Comparison of ENCODE assay signal across 1 cellular context in the genomic region with DNA sequence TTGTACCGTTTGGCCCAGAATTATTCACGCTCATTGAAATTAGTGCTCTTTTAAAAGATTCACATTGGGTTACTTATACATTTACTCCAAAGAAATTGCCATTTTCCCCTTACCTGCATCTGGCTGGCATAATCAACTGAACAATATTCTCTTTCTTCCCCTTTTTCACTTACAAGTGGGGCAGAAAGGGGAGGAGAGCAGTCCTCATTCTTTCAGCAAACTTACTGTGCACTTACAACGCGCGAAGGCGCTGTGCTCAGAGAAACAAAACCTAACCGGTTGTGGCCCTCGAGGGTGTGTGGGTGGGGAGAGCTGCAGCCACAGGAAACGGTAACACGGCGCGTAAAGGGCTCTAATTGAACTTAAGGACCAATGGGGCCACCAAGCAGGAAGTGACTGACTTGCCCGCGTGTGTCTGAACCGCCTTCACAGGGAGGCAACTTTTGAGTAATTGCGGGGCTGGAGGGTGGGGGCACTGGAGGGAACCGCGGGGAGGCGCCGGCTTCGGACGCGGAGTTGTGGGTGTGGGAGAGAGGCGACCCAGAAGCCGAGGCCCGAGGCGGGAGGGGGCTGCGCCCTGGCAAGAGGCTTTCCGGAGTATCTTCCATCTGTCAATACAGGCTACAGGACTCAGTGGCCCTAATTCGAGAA.
TF ChIP-seq lines count a peak whose summit lies in the region.

No MANE protein-coding gene starts in this region.

TF ChIP-seq in HepG2, 621 proteins besides CTCF, POLR2A, EP300 and RAD21 (continued from another document):
- TF ChIP-seq, protein P1, sequence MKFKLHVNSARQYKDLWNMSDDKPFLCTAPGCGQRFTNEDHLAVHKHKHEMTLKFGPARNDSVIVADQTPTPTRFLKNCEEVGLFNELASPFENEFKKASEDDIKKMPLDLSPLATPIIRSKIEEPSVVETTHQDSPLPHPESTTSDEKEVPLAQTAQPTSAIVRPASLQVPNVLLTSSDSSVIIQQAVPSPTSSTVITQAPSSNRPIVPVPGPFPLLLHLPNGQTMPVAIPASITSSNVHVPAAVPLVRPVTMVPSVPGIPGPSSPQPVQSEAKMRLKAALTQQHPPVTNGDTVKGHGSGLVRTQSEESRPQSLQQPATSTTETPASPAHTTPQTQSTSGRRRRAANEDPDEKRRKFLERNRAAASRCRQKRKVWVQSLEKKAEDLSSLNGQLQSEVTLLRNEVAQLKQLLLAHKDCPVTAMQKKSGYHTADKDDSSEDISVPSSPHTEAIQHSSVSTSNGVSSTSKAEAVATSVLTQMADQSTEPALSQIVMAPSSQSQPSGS (CRISPR knock-in tag; IDR thresholded peaks at IDR 0.05) = no peak
- TF ChIP-seq RFX3 (CRISPR knock-in tag; IDR thresholded peaks at IDR 0.05) (no peak), SAFB2 (CRISPR knock-in tag; IDR thresholded peaks at IDR 0.05; ENCODE audit: borderline replicate concordance, low read depth) (no peak)
- TF ChIP-seq, protein P2, sequence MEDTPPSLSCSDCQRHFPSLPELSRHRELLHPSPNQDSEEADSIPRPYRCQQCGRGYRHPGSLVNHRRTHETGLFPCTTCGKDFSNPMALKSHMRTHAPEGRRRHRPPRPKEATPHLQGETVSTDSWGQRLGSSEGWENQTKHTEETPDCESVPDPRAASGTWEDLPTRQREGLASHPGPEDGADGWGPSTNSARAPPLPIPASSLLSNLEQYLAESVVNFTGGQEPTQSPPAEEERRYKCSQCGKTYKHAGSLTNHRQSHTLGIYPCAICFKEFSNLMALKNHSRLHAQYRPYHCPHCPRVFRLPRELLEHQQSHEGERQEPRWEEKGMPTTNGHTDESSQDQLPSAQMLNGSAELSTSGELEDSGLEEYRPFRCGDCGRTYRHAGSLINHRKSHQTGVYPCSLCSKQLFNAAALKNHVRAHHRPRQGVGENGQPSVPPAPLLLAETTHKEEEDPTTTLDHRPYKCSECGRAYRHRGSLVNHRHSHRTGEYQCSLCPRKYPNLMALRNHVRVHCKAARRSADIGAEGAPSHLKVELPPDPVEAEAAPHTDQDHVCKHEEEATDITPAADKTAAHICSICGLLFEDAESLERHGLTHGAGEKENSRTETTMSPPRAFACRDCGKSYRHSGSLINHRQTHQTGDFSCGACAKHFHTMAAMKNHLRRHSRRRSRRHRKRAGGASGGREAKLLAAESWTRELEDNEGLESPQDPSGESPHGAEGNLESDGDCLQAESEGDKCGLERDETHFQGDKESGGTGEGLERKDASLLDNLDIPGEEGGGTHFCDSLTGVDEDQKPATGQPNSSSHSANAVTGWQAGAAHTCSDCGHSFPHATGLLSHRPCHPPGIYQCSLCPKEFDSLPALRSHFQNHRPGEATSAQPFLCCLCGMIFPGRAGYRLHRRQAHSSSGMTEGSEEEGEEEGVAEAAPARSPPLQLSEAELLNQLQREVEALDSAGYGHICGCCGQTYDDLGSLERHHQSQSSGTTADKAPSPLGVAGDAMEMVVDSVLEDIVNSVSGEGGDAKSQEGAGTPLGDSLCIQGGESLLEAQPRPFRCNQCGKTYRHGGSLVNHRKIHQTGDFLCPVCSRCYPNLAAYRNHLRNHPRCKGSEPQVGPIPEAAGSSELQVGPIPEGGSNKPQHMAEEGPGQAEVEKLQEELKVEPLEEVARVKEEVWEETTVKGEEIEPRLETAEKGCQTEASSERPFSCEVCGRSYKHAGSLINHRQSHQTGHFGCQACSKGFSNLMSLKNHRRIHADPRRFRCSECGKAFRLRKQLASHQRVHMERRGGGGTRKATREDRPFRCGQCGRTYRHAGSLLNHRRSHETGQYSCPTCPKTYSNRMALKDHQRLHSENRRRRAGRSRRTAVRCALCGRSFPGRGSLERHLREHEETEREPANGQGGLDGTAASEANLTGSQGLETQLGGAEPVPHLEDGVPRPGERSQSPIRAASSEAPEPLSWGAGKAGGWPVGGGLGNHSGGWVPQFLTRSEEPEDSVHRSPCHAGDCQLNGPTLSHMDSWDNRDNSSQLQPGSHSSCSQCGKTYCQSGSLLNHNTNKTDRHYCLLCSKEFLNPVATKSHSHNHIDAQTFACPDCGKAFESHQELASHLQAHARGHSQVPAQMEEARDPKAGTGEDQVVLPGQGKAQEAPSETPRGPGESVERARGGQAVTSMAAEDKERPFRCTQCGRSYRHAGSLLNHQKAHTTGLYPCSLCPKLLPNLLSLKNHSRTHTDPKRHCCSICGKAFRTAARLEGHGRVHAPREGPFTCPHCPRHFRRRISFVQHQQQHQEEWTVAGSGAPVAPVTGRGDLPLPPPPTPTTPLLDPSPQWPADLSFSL (CRISPR knock-in tag; IDR thresholded peaks at IDR 0.05) = no peak
- TF ChIP-seq, protein P3, sequence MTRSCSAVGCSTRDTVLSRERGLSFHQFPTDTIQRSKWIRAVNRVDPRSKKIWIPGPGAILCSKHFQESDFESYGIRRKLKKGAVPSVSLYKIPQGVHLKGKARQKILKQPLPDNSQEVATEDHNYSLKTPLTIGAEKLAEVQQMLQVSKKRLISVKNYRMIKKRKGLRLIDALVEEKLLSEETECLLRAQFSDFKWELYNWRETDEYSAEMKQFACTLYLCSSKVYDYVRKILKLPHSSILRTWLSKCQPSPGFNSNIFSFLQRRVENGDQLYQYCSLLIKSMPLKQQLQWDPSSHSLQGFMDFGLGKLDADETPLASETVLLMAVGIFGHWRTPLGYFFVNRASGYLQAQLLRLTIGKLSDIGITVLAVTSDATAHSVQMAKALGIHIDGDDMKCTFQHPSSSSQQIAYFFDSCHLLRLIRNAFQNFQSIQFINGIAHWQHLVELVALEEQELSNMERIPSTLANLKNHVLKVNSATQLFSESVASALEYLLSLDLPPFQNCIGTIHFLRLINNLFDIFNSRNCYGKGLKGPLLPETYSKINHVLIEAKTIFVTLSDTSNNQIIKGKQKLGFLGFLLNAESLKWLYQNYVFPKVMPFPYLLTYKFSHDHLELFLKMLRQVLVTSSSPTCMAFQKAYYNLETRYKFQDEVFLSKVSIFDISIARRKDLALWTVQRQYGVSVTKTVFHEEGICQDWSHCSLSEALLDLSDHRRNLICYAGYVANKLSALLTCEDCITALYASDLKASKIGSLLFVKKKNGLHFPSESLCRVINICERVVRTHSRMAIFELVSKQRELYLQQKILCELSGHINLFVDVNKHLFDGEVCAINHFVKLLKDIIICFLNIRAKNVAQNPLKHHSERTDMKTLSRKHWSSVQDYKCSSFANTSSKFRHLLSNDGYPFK (CRISPR knock-in tag; IDR thresholded peaks at IDR 0.05; ENCODE audit: borderline replicate concordance) = no peak
TF ChIP-seq in HepG2: peak in this region for 87.
